Comparison of ENCODE assay signal across 15 cellular contexts in the genomic region with DNA sequence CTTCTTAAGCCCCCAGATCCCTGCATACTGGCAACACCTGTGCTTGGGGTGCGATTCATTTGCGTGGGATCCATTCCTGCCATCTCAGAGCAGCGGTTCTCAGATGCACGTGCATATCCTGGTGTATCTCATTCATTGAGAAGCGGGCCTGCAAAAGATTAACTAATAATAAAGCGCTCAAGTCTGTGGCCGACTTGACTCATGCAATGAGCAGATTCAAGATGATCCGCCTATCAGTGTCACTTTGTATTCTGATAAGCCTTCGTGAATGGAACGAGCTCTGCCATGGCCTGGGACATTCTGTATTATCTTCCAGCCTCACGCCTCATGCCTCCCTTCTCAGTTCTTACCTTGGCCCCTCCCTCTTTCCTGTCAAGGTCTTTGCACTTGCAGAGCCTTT. TPM values are rescaled to one million over a fixed set of nuclear protein-coding genes. Genes with fewer than 3 reads are reported as not detected.
"Had no signal": no experiment of that assay in that cellular context is flagged by ENCODE, and none has a peak within 500 bp of the region (broad histone marks: within the 10 kb centered on the region; RNA-seq: fewer than 3 reads in every experiment).

No MANE protein-coding gene starts in this region.

- H3K36me3 ChIP-seq: colonic mucosa, right atrium auricular region, thyroid gland had no signal

- H3K4me2 ChIP-seq: smooth muscle cell had no signal

- H3K4me3 ChIP-seq: colonic mucosa, right atrium auricular region, smooth muscle cell, thyroid gland had no signal

- ATAC-seq: natural killer cell had no signal

- DNase-seq: colonic mucosa; dermis blood vessel endothelial cell; foreskin melanocyte; head of caudate nucleus; hippocampal formation; natural killer cell; posterior cingulate gyrus; stimulated activated CD4-positive, alpha-beta T cell treated with anti-CD3 and anti-CD28 coated beads, Interleukin-2, amount 100 ng/mL, for 48 hours; stimulated activated naive CD4-positive, alpha-beta T cell treated with Interleukin-2 at 50 U/mL for 16 hours; thyroid gland had no signal

- H3K27me3 ChIP-seq: colonic mucosa, right atrium auricular region, thyroid gland had no signal

- H3K9me3 ChIP-seq: colonic mucosa, right atrium auricular region, thyroid gland had no signal

- H3K27ac ChIP-seq: colonic mucosa, right atrium auricular region, thyroid gland had no signal

- H3K4me1 ChIP-seq: colonic mucosa had no signal

- FAIRE-seq: endothelial cell of umbilical vein, urothelium cell line had no signal

RNA-seq across cellular contexts. Expression of a gene that starts 22.3 kb away (rescaled TPM):
- total RNA-seq: kidney epithelial cell, natural killer cell had no signal
